In the genomic region with DNA sequence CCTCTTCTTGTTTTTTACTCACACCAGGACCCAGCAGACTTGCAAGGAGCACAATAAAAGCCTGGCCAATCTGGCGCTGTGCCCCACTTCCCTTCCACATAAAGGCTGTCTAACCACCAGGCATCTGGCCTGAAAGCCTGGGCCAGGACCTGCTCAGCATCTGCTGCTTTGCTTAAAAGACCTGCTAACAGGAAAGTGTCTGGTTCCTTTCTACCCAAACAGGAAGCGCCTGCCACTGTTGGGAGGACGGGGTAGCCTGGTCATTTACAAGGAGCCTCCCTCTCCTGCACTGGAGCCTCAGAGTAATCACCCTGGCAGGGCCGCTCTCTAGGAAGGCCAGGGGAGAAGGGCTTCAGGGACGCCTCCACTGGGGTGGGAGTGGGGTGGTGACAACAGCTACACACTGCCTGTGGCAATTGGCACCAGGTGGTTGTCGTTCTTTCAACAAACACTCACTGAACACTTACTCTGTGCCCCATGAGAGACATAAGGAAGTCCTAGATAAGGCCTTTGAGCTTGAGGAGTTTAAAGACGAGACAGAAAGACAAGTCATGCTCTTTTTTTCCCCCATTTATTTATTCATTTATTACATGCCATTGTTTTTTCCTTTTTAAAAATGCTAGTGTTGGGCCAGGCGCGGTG, we compare ENCODE assay signal across 8 cellular contexts. TPM values are rescaled to one million over a fixed set of nuclear protein-coding genes. Genes with fewer than 3 reads are reported as not detected.
DNase-seq lines count a peak whose midpoint lies in the region; ATAC-seq and TF ChIP-seq lines count a peak whose summit lies in the region.

No MANE protein-coding gene starts in this region.

- peak; percentile 35 for DNase-seq in activated CD4-positive, alpha-beta T cell treated with anti-CD3 and anti-CD28 coated beads for 36 hours
- DNase-seq in activated CD4-positive, alpha-beta T cell treated with anti-CD3 and anti-CD28 coated beads for 4 hours = no peak
- DNase-seq in activated B cell treated with CpG ODN at 0.5 μM for 24 hours = peak; percentile 33
- DNase-seq in right cardiac atrium = peak; percentile 81 to 94 (median 91)
- DNase-seq in NCI-H1930 (lab: John Stamatoyannopoulos, UW) = no peak

- peak overlapping the region; percentile 63 for H3K27ac Mint-ChIP-seq in activated CD4-positive, alpha-beta T cell treated with anti-CD3 and anti-CD28 coated beads for 36 hours
- peak overlapping the region; percentile 89 for H3K27ac Mint-ChIP-seq in activated B cell treated with CpG ODN at 0.5 μM for 24 hours

- POLR2A ChIA-PET in activated CD4-positive, alpha-beta T cell treated with anti-CD3 and anti-CD28 coated beads for 36 hours (lab: Charles Lee) = interaction anchor here (0.6 kb wide), 1 partner anchor 31 kb away, joined by 3 read pairs; no protein-coding TSS in a partner anchor
- POLR2A ChIA-PET in activated B cell treated with CpG ODN at 0.5 μM for 24 hours (lab: Charles Lee) = interaction anchor here (1.1 to 1.4 kb wide), 3 partner anchors 8 to 223 kb away, joined by 3 to 15 read pairs (median 5); a partner anchor contains a TSS

- H3K27ac ChIP-seq in right cardiac atrium (ENCODE audit: low read length) (peak overlapping the region; percentile 73), thymus (ENCODE audit: low read depth) (peak overlapping the region; percentile 86)

- peaks cover 4% of the 10 kb centered on the region for H3K27me3 Mint-ChIP-seq in activated CD4-positive, alpha-beta T cell treated with anti-CD3 and anti-CD28 coated beads for 36 hours
- H3K27me3 Mint-ChIP-seq in activated B cell treated with CpG ODN at 0.5 μM for 24 hours = peaks cover 2% of the 10 kb centered on the region

- 36% methylated on average over 9 of the region's 9 CpGs for WGBS in right cardiac atrium
- 26% methylated on average over 9 of the region's 9 CpGs for WGBS in thymus

- peaks cover 29% of the 10 kb centered on the region for H3K4me1 Mint-ChIP-seq in activated CD4-positive, alpha-beta T cell treated with anti-CD3 and anti-CD28 coated beads for 36 hours
- H3K4me1 Mint-ChIP-seq in activated B cell treated with CpG ODN at 0.5 μM for 24 hours = peaks cover 24% of the 10 kb centered on the region

- CTCF ChIA-PET in activated CD4-positive, alpha-beta T cell treated with anti-CD3 and anti-CD28 coated beads for 36 hours (lab: Charles Lee) = interaction anchor here (0.7 kb wide), 1 partner anchor 38 kb away, joined by 7 read pairs; no protein-coding TSS in a partner anchor
- CTCF ChIA-PET in activated B cell treated with CpG ODN at 0.5 μM for 24 hours (lab: Charles Lee) = interaction anchor here (0.9 to 1.4 kb wide), 2 partner anchors 9 to 38 kb away, joined by 3 to 15 read pairs; no protein-coding TSS in a partner anchor

- H3K27me3 ChIP-seq in right cardiac atrium (ENCODE audit: control insufficient read depth, insufficient read depth) = no peaks in the 10 kb centered on the region
- H3K27me3 ChIP-seq in thymus (ENCODE audit: control insufficient read depth, insufficient read depth) = peaks cover 3% of the 10 kb centered on the region

- peak; percentile 6 for ATAC-seq in activated CD4-positive, alpha-beta T cell treated with anti-CD3 and anti-CD28 coated beads for 36 hours
- ATAC-seq in activated B cell treated with CpG ODN at 0.5 μM for 24 hours (ENCODE audit: low read depth) = peak; percentile 63
- peak; percentile 57 to 66 for ATAC-seq in right cardiac atrium
- ATAC-seq in HG03097 (IDR thresholded peaks at IDR 0.05; ENCODE audit: low FRiP score, unreplicated experiment) = no peak
- no peak for ATAC-seq in GM18873 (IDR thresholded peaks at IDR 0.05; ENCODE audit: low FRiP score, unreplicated experiment)

- H3K4me3 ChIP-seq in right cardiac atrium (ENCODE audit: low read length) (no peak overlapping the region), thymus (ENCODE audit: low read length) (no peak overlapping the region)

- H3K9me3 ChIP-seq in right cardiac atrium (ENCODE audit: control insufficient read depth, low read length) = no peaks in the 10 kb centered on the region
- H3K9me3 ChIP-seq in thymus (ENCODE audit: control insufficient read depth) = no peaks in the 10 kb centered on the region

- intact Hi-C loops in activated CD4-positive, alpha-beta T cell treated with anti-CD3 and anti-CD28 coated beads for 36 hours (cut with DNase I, micrococcal nuclease) = loop anchor here in 1 of 2 experiments (10.0 kb wide), 1 partner anchor 367 kb away; a partner anchor contains a TSS
- intact Hi-C loops in activated B cell treated with CpG ODN at 0.5 μM for 24 hours (cut with micrococcal nuclease) (loop anchor here (10.0 kb wide), 1 partner anchor 187 kb away; no protein-coding TSS in a partner anchor), right cardiac atrium (cut with DNase I) (loop anchor here in 1 of 4 donors (5.0 kb wide), 1 partner anchor 34 kb away; no protein-coding TSS in a partner anchor)

- no peaks in the 10 kb centered on the region for H3K9me3 Mint-ChIP-seq in activated CD4-positive, alpha-beta T cell treated with anti-CD3 and anti-CD28 coated beads for 36 hours (ENCODE audit: low read depth)
- H3K9me3 Mint-ChIP-seq in activated B cell treated with CpG ODN at 0.5 μM for 24 hours = no peaks in the 10 kb centered on the region

- H3K4me3 Mint-ChIP-seq in activated CD4-positive, alpha-beta T cell treated with anti-CD3 and anti-CD28 coated beads for 36 hours = no peak overlapping the region
- peak overlapping the region; percentile 42 for H3K4me3 Mint-ChIP-seq in activated B cell treated with CpG ODN at 0.5 μM for 24 hours

- no peaks in the 10 kb centered on the region for H3K36me3 Mint-ChIP-seq in activated CD4-positive, alpha-beta T cell treated with anti-CD3 and anti-CD28 coated beads for 36 hours (ENCODE audit: low read depth)
- H3K36me3 Mint-ChIP-seq in activated B cell treated with CpG ODN at 0.5 μM for 24 hours (ENCODE audit: low read depth) = no peaks in the 10 kb centered on the region

- H3K4me1 ChIP-seq in right cardiac atrium (ENCODE audit: control insufficient read depth, insufficient read depth, low read length) (peaks cover 2% of the 10 kb centered on the region), thymus (ENCODE audit: control insufficient read depth, insufficient read depth, low read length) (peaks cover 13% of the 10 kb centered on the region)

- no peak for TF ChIP-seq CTCF in activated B cell treated with CpG ODN at 0.5 μM for 24 hours (IDR thresholded peaks at IDR 0.05)

- no peaks in the 10 kb centered on the region for H3K36me3 ChIP-seq in thymus (ENCODE audit: control insufficient read depth, insufficient read depth)

RNA-seq across cellular contexts. Expression of a gene that starts 6.3 kb away (rescaled TPM):
- total RNA-seq in activated CD4-positive, alpha-beta T cell treated with anti-CD3 and anti-CD28 coated beads for 36 hours = under 1 TPM in 1 of 2 experiments, not detected in 1; 0.09 TPM
- total RNA-seq in activated B cell treated with CpG ODN at 0.5 μM for 24 hours = 0.59 TPM in 1 of 2 replicates, not detected in the other
- 1 to 10 TPM; 4.6 to 5.8 (median 5.4) TPM for total RNA-seq in right cardiac atrium
- polyA plus RNA-seq in right cardiac atrium = 9.2 TPM
- polyA plus RNA-seq in thymus = 4.7 TPM

RNA-seq across cellular contexts. Expression of a gene that starts 7.6 kb away (rescaled TPM):
- total RNA-seq in activated CD4-positive, alpha-beta T cell treated with anti-CD3 and anti-CD28 coated beads for 36 hours = 100 to 1,000 TPM; 316 to 330 TPM
- 224 and 243 TPM in 2 replicates for total RNA-seq in activated B cell treated with CpG ODN at 0.5 μM for 24 hours
- total RNA-seq in right cardiac atrium = 100 to 1,000 TPM in 3 of 4 donors, 10 to 100 TPM in 1; 96.5 to 125 (median 106) TPM
- polyA plus RNA-seq in right cardiac atrium = 86.3 TPM
- 95.9 TPM for polyA plus RNA-seq in thymus

RNA-seq across cellular contexts. Expression of a gene that starts 41.0 kb away (rescaled TPM):
- total RNA-seq in activated CD4-positive, alpha-beta T cell treated with anti-CD3 and anti-CD28 coated beads for 36 hours = not detected
- total RNA-seq in activated B cell treated with CpG ODN at 0.5 μM for 24 hours = not detected in 2 replicates
- not detected for total RNA-seq in right cardiac atrium
- polyA plus RNA-seq in right cardiac atrium = 0.14 TPM
- 0.14 TPM for polyA plus RNA-seq in thymus

RNA-seq across cellular contexts. Expression of a gene that starts 48.7 kb away (rescaled TPM):
- total RNA-seq in activated CD4-positive, alpha-beta T cell treated with anti-CD3 and anti-CD28 coated beads for 36 hours = under 1 TPM in 1 of 2 experiments, not detected in 1; 0.07 TPM
- not detected in 2 replicates for total RNA-seq in activated B cell treated with CpG ODN at 0.5 μM for 24 hours
- under 1 TPM in 2 of 4 donors, not detected in 2; 0.09 to 0.19 TPM for total RNA-seq in right cardiac atrium
- 0.14 TPM for polyA plus RNA-seq in right cardiac atrium
- 0.21 TPM for polyA plus RNA-seq in thymus

Comparison
In these comparisons a context has a peak if more than half of its experiments do, and no peak if none do; other contexts are left out.
1. DNase-seq: peak in activated CD4-positive, alpha-beta T cell treated with anti-CD3 and anti-CD28 coated beads for 36 hours (single experiment), activated B cell treated with CpG ODN at 0.5 μM for 24 hours (single experiment) and right cardiac atrium (3 of 3); none in activated CD4-positive, alpha-beta T cell treated with anti-CD3 and anti-CD28 coated beads for 4 hours (0 of 2) and NCI-H1930 (0 of 2).
2. ATAC-seq: peak in activated CD4-positive, alpha-beta T cell treated with anti-CD3 and anti-CD28 coated beads for 36 hours (single experiment), activated B cell treated with CpG ODN at 0.5 μM for 24 hours (single experiment) and right cardiac atrium (2 of 2); none in HG03097 (single experiment) and GM18873 (single experiment).